32 cellular contexts compared by ENCODE assay signal in genomic region chr9:36018755-36019720, GRCh38. TPM values are rescaled to one million over a fixed set of nuclear protein-coding genes. Genes with fewer than 3 reads are reported as not detected.
DNase-seq lines count a peak whose midpoint lies in the region; ATAC-seq, FAIRE-seq and TF ChIP-seq lines count a peak whose summit lies in the region.
"Had no signal": no experiment of that assay in that cellular context is flagged by ENCODE, and none has a peak within 500 bp of the region (broad histone marks: within the 10 kb centered on the region; RNA-seq: fewer than 3 reads in every experiment).

No MANE protein-coding gene starts in this region.

- TF ChIP-seq CTCF in astrocyte (IDR thresholded peaks at IDR 0.05; ENCODE audit: insufficient read depth, low read depth, low read length) (no peak), glutamatergic neuron (IDR thresholded peaks at IDR 0.05; ENCODE audit: partially characterized antibody, unreplicated experiment) (no peak), GM20000 (IDR thresholded peaks at IDR 0.05; ENCODE audit: extremely low read depth, missing control alignments) (no peak)
- TF ChIP-seq CTCF in CD4-positive, alpha-beta T cell (IDR thresholded peaks at IDR 0.05) = no peak

- H3K27me3 ChIP-seq in astrocyte (ENCODE audit: insufficient read depth, low read length) = no peaks in the 10 kb centered on the region
- no peaks in the 10 kb centered on the region for H3K27me3 ChIP-seq in CD4-positive, alpha-beta T cell (ENCODE audit: control insufficient read depth, insufficient read depth, low read length)
- H3K27me3 ChIP-seq: heart right ventricle had no signal

- H3K36me3 Mint-ChIP-seq in astrocyte (ENCODE audit: low read depth, unreplicated experiment) (no peaks in the 10 kb centered on the region), glutamatergic neuron (ENCODE audit: unreplicated experiment) (no peaks in the 10 kb centered on the region)
- no peaks in the 10 kb centered on the region for H3K36me3 Mint-ChIP-seq in CD4-positive, alpha-beta T cell (ENCODE audit: low read depth)
- H3K36me3 Mint-ChIP-seq: CD8-positive, alpha-beta T cell; natural killer cell; type B pancreatic cell had no signal

- H3K9me3 Mint-ChIP-seq in astrocyte (ENCODE audit: unreplicated experiment) = no peaks in the 10 kb centered on the region
- no peaks in the 10 kb centered on the region for H3K9me3 Mint-ChIP-seq in glutamatergic neuron (ENCODE audit: unreplicated experiment)
- no peaks in the 10 kb centered on the region for H3K9me3 Mint-ChIP-seq in CD4-positive, alpha-beta T cell
- H3K9me3 Mint-ChIP-seq: activated T-helper 17 cell treated with anti-CD3 and anti-CD28 coated beads, Interleukin-2, amount 50 U/mL, for 72 hours; CD8-positive, alpha-beta T cell; natural killer cell; type B pancreatic cell had no signal

- no peak overlapping the region for H3K4me3 ChIP-seq in astrocyte (ENCODE audit: insufficient read depth, low read depth, low read length)
- H3K4me3 ChIP-seq: GM12878, heart right ventricle had no signal

- H3K9me3 ChIP-seq in astrocyte (ENCODE audit: insufficient read depth, low read depth, low read length) = no peaks in the 10 kb centered on the region
- no peaks in the 10 kb centered on the region for H3K9me3 ChIP-seq in CD4-positive, alpha-beta T cell (ENCODE audit: control insufficient read depth, low read length)
- H3K9me3 ChIP-seq: heart right ventricle had no signal

- H4K20me1 ChIP-seq in astrocyte (ENCODE audit: insufficient read depth, low read length) = no peaks in the 10 kb centered on the region

- H2AFZ ChIP-seq in astrocyte (ENCODE audit: low read depth, low read length) = no peak overlapping the region

- no peak for FAIRE-seq in astrocyte (lab: Jason Lieb, UNC)
- FAIRE-seq: colon, GM12878, kidney had no signal

- H3K4me3 Mint-ChIP-seq in astrocyte (ENCODE audit: unreplicated experiment) (no peak overlapping the region), glutamatergic neuron (ENCODE audit: unreplicated experiment) (peak overlapping the region; percentile 14)
- no peak overlapping the region for H3K4me3 Mint-ChIP-seq in CD4-positive, alpha-beta T cell
- H3K4me3 Mint-ChIP-seq: activated CD8-positive, alpha-beta T cell treated with anti-CD3 and anti-CD28 coated beads, Interleukin-2, amount 10 ng/mL, durations not matched to agents 7 days and 5 days; activated T-helper 17 cell treated with anti-CD3 and anti-CD28 coated beads, Interleukin-2, amount 50 U/mL, for 72 hours; CD8-positive, alpha-beta T cell; natural killer cell; type B pancreatic cell had no signal

- no peaks in the 10 kb centered on the region for H3K79me2 ChIP-seq in astrocyte (ENCODE audit: insufficient read depth, low read length)

- H3K4me1 ChIP-seq in astrocyte (ENCODE audit: insufficient read depth, low read length) = no peaks in the 10 kb centered on the region

- POLR2A ChIA-PET in CD4-positive, alpha-beta T cell (lab: Charles Lee) = no interaction called here

- no peak overlapping the region for H3K4me2 ChIP-seq in astrocyte (ENCODE audit: low read length)

- peaks cover 22% of the 10 kb centered on the region for H3K27me3 Mint-ChIP-seq in astrocyte (ENCODE audit: low read depth, unreplicated experiment)
- H3K27me3 Mint-ChIP-seq in glutamatergic neuron (ENCODE audit: unreplicated experiment) = peaks cover 3% of the 10 kb centered on the region
- H3K27me3 Mint-ChIP-seq in CD4-positive, alpha-beta T cell = peaks cover 4% of the 10 kb centered on the region

- H3K9ac ChIP-seq in astrocyte (ENCODE audit: low read length) = no peak overlapping the region

- H3K36me3 ChIP-seq in astrocyte (ENCODE audit: insufficient read depth, low read length) = no peaks in the 10 kb centered on the region
- H3K36me3 ChIP-seq: heart right ventricle, WERI-Rb-1 had no signal

- intact Hi-C loops in CD4-positive, alpha-beta T cell (cut with DNase I, micrococcal nuclease) = no loop called here

- H3K27ac ChIP-seq in astrocyte (ENCODE audit: low read depth, low read length) = no peak overlapping the region
- H3K27ac ChIP-seq in CD4-positive, alpha-beta T cell (ENCODE audit: low read depth, low read length) = no peak overlapping the region
- H3K27ac ChIP-seq: epithelial cell of prostate, WERI-Rb-1 had no signal

- H3K27ac Mint-ChIP-seq in astrocyte (ENCODE audit: unreplicated experiment) = no peak overlapping the region
- peak overlapping the region; percentile 88 for H3K27ac Mint-ChIP-seq in glutamatergic neuron (ENCODE audit: unreplicated experiment)
- H3K27ac Mint-ChIP-seq in CD4-positive, alpha-beta T cell = no peak overlapping the region
- H3K27ac Mint-ChIP-seq: activated CD8-positive, alpha-beta T cell treated with anti-CD3 and anti-CD28 coated beads, Interleukin-2, amount 10 ng/mL, durations not matched to agents 7 days and 5 days; activated T-helper 17 cell treated with anti-CD3 and anti-CD28 coated beads, Interleukin-2, amount 50 U/mL, for 72 hours; CD8-positive, alpha-beta T cell; natural killer cell; type B pancreatic cell had no signal

- CTCF ChIA-PET in CD4-positive, alpha-beta T cell (lab: Charles Lee) = interaction anchor here (0.8 kb wide), 1 partner anchor 10 kb away, joined by 4 read pairs; no protein-coding TSS in a partner anchor

- H3K4me1 Mint-ChIP-seq in astrocyte (ENCODE audit: low read depth, unreplicated experiment) (no peaks in the 10 kb centered on the region), glutamatergic neuron (ENCODE audit: low read depth, unreplicated experiment) (peaks cover 2% of the 10 kb centered on the region)
- no peaks in the 10 kb centered on the region for H3K4me1 Mint-ChIP-seq in CD4-positive, alpha-beta T cell (ENCODE audit: low read depth)
- H3K4me1 Mint-ChIP-seq: natural killer cell had no signal

- DNase-seq in NCI-H82 (lab: John Stamatoyannopoulos, UW) (peak; percentile 16), NCI-H82 treated with DMSO at 0.1 percent for 48 hours (lab: John Stamatoyannopoulos, UW; ENCODE audit: unreplicated experiment) (no peak), astrocyte (ENCODE audit: low read depth) (peak; percentile 87), glutamatergic neuron (no peak), putamen (ENCODE audit: low spot score) (no peak), GM20000 (ENCODE audit: low spot score) (no peak)
- DNase-seq in CD4-positive, alpha-beta T cell = no peak
- DNase-seq: 8988T; activated CD4-positive, alpha-beta T cell treated with anti-CD3 and anti-CD28 coated beads for 4 hours; activated CD8-positive, alpha-beta T cell treated with anti-CD3 and anti-CD28 coated beads, Interleukin-2, amount 10 ng/mL, durations not matched to agents 7 days and 5 days; activated naive CD4-positive, alpha-beta T cell treated with anti-CD3 and anti-CD28 coated beads, Interleukin-2, amount 50 U/mL, for 16 hours; CD8-positive, alpha-beta T cell; effector memory CD4-positive, alpha-beta T cell; foreskin melanocyte; heart right ventricle; kidney; natural killer cell; NCI-H1048; NCI-H1694; NCI-H774; SIG-M5; stimulated activated CD4-positive, alpha-beta T cell treated with anti-CD3 and anti-CD28 coated beads, Interleukin-15, amount 100 ng/mL, for 24 hours; stimulated activated CD4-positive, alpha-beta T cell treated with anti-CD3 and anti-CD28 coated beads, Interleukin-4, amount 100 ng/mL, for 4 hours; T1000; WERI-Rb-1 had no signal

- ATAC-seq in CD4-positive, alpha-beta T cell (ENCODE audit: poor library complexity) = no peak
- ATAC-seq in GM18861 (IDR thresholded peaks at IDR 0.05; ENCODE audit: unreplicated experiment) = no peak
- ATAC-seq: activated CD8-positive, alpha-beta T cell treated with anti-CD3 and anti-CD28 coated beads, Interleukin-2, amount 10 ng/mL, durations not matched to agents 7 days and 5 days; activated T-helper 17 cell treated with anti-CD3 and anti-CD28 coated beads, Interleukin-2, amount 50 U/mL, for 72 hours; CD8-positive, alpha-beta T cell; GM12878; HCT116; natural killer cell had no signal

RNA-seq across cellular contexts. Expression of gene RECK, which starts 17.7 kb away (rescaled TPM):
- total RNA-seq in astrocyte (21.6 and 25.1 TPM in 2 replicates), glutamatergic neuron (ENCODE audit: unreplicated experiment) (11.1 TPM)
- total RNA-seq in CD4-positive, alpha-beta T cell = 1 to 10 TPM; 9.3 to 9.8 TPM

Comparison
In these comparisons a context has a peak if more than half of its experiments do, and no peak if none do; other contexts are left out.
1. DNase-seq: peak in NCI-H82 (single experiment) and astrocyte (single experiment); none in NCI-H82 treated with DMSO at 0.1 percent for 48 hours (single experiment), glutamatergic neuron (single experiment), CD4-positive, alpha-beta T cell (0 of 10), putamen (single experiment) and GM20000 (single experiment).